Comparison of ENCODE assay signal across 18 cellular contexts in genomic region chr3:13064964-13065363, GRCh38.
"Had no signal": no experiment of that assay in that cellular context is flagged by ENCODE, and none has a peak within 500 bp of the region (broad histone marks: within the 10 kb centered on the region; RNA-seq: fewer than 3 reads in every experiment).

No MANE protein-coding gene starts in this region.

- H3K27me3 Mint-ChIP-seq: activated CD4-positive, alpha-beta T cell treated with anti-CD3 and anti-CD28 coated beads, Interleukin-2, amount 10 ng/mL, durations not matched to agents 7 days and 5 days; activated naive CD8-positive, alpha-beta T cell treated with anti-CD3 and anti-CD28 coated beads, Interleukin-2, amount 50 U/mL, for 24 hours; stimulated activated naive CD8-positive, alpha-beta T cell treated with anti-CD3 and anti-CD28 coated beads, Interleukin-15, Interleukin-2, amounts not matched to agents 100 ng/mL and 50 ng/mL, for 24 hours; type B pancreatic cell had no signal

- H3K36me3 Mint-ChIP-seq: type B pancreatic cell had no signal

- H3K9me3 Mint-ChIP-seq: activated CD4-positive, alpha-beta T cell treated with anti-CD3 and anti-CD28 coated beads, Interleukin-2, amount 10 ng/mL, durations not matched to agents 7 days and 5 days; activated naive CD8-positive, alpha-beta T cell treated with anti-CD3 and anti-CD28 coated beads, Interleukin-2, amount 50 U/mL, for 24 hours; nephron; stimulated activated naive CD8-positive, alpha-beta T cell treated with anti-CD3 and anti-CD28 coated beads, Interleukin-15, Interleukin-2, amounts not matched to agents 100 ng/mL and 50 ng/mL, for 24 hours; type B pancreatic cell had no signal

- H3K27me3 ChIP-seq: ascending aorta, heart left ventricle, right atrium auricular region, suprapubic skin had no signal

- H3K4me1 ChIP-seq: ascending aorta, right atrium auricular region, suprapubic skin had no signal

- ATAC-seq: activated naive CD8-positive, alpha-beta T cell treated with anti-CD3 and anti-CD28 coated beads, Interleukin-2, amount 50 U/mL, for 24 hours; heart left ventricle had no signal

- DNase-seq: activated CD4-positive, alpha-beta T cell treated with anti-CD3 and anti-CD28 coated beads, Interleukin-2, amount 10 ng/mL, durations not matched to agents 7 days and 5 days; activated naive CD4-positive, alpha-beta T cell treated with Interleukin-2 at 50 U/mL for 16 hours; activated naive CD8-positive, alpha-beta T cell treated with anti-CD3 and anti-CD28 coated beads, Interleukin-2, amount 50 U/mL, for 24 hours; activated T-cell treated with anti-CD3 and anti-CD28 coated beads for 4 hours; dermis blood vessel endothelial cell; heart left ventricle; stimulated activated CD4-positive, alpha-beta T cell treated with anti-CD3 and anti-CD28 coated beads, Interleukin-4, amount 100 ng/mL, for 24 hours had no signal

- H3K9me3 ChIP-seq: ascending aorta, heart left ventricle, right atrium auricular region, suprapubic skin had no signal

- H3K27ac Mint-ChIP-seq: activated CD4-positive, alpha-beta T cell treated with anti-CD3 and anti-CD28 coated beads, Interleukin-2, amount 10 ng/mL, durations not matched to agents 7 days and 5 days; activated naive CD8-positive, alpha-beta T cell treated with anti-CD3 and anti-CD28 coated beads, Interleukin-2, amount 50 U/mL, for 24 hours; nephron; progenitor cell of endocrine pancreas; stimulated activated naive CD8-positive, alpha-beta T cell treated with anti-CD3 and anti-CD28 coated beads, Interleukin-15, Interleukin-2, amounts not matched to agents 100 ng/mL and 50 ng/mL, for 24 hours; type B pancreatic cell had no signal

- H3K36me3 ChIP-seq: ascending aorta, heart left ventricle, right atrium auricular region, suprapubic skin had no signal

- FAIRE-seq: bronchial epithelial cell, frontal cortex had no signal

- H3K4me3 Mint-ChIP-seq: activated CD4-positive, alpha-beta T cell treated with anti-CD3 and anti-CD28 coated beads, Interleukin-2, amount 10 ng/mL, durations not matched to agents 7 days and 5 days; activated naive CD8-positive, alpha-beta T cell treated with anti-CD3 and anti-CD28 coated beads, Interleukin-2, amount 50 U/mL, for 24 hours; nephron; stimulated activated naive CD8-positive, alpha-beta T cell treated with anti-CD3 and anti-CD28 coated beads, Interleukin-15, Interleukin-2, amounts not matched to agents 100 ng/mL and 50 ng/mL, for 24 hours; type B pancreatic cell had no signal

- H3K27ac ChIP-seq: ascending aorta, heart left ventricle, right atrium auricular region, skin epidermis, suprapubic skin had no signal

- H3K4me3 ChIP-seq: ascending aorta, heart left ventricle, lung, right atrium auricular region, skin epidermis, suprapubic skin had no signal
